Comparison of ENCODE assay signal across 1 cellular context in the genomic region with DNA sequence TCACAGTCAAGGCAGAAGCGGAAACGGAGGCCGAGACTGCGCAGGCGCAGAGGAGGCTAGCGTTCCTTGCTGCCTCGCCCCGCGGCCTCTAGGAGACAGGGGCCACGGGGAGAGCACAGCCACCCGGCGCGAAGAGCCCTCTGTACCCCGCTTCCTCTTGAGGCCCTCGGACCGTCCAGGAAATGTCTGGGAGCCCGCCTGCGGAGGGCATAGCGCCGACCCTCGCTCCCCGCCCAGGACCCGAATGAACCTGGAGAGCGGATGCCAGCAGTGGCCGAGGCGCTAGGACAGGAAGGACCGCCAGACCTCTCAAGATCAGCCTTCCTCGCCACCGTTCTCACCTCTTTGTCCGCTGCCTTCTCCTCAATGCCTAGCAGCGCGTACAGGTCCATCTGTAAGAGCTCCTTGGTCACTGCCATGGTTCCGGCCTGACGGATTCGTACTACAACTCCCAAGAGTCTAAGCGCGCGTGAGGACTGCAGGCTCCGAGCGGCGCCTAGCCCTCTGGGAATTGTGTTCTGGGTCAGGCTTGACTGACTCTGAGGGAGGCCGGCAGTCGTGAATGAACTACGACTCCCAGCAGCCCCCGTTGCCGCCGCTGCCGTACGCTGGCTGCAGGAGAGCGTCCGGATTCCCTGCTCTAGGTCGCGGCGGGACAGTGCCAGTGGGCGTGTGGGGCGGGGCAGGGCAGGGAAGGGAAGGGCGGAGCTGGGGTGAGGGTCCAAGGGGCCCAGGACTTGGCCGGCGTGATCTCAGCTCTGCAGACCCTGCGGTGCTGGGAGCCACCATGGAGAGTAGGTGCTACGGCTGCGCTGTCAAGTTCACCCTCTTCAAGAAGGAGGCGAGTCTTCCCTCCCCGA.
TF ChIP-seq lines count a peak whose summit lies in the region.

A gene with protein sequence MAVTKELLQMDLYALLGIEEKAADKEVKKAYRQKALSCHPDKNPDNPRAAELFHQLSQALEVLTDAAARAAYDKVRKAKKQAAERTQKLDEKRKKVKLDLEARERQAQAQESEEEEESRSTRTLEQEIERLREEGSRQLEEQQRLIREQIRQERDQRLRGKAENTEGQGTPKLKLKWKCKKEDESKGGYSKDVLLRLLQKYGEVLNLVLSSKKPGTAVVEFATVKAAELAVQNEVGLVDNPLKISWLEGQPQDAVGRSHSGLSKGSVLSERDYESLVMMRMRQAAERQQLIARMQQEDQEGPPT (minus strand): TSS at position 446 of the 860 bp plus-strand sequence. CDS start 27 bp downstream, at position 419.
A gene with protein sequence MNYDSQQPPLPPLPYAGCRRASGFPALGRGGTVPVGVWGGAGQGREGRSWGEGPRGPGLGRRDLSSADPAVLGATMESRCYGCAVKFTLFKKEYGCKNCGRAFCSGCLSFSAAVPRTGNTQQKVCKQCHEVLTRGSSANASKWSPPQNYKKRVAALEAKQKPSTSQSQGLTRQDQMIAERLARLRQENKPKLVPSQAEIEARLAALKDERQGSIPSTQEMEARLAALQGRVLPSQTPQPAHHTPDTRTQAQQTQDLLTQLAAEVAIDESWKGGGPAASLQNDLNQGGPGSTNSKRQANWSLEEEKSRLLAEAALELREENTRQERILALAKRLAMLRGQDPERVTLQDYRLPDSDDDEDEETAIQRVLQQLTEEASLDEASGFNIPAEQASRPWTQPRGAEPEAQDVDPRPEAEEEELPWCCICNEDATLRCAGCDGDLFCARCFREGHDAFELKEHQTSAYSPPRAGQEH (plus strand): TSS at position 62 of the 860 bp plus-strand sequence. CDS start 501 bp downstream, at position 563.

TF ChIP-seq in HepG2, 621 proteins besides CTCF, POLR2A, EP300 and RAD21 (continued from another document and continues in another):
- TF ChIP-seq, protein P1, sequence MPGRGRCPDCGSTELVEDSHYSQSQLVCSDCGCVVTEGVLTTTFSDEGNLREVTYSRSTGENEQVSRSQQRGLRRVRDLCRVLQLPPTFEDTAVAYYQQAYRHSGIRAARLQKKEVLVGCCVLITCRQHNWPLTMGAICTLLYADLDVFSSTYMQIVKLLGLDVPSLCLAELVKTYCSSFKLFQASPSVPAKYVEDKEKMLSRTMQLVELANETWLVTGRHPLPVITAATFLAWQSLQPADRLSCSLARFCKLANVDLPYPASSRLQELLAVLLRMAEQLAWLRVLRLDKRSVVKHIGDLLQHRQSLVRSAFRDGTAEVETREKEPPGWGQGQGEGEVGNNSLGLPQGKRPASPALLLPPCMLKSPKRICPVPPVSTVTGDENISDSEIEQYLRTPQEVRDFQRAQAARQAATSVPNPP (CRISPR knock-in tag; IDR thresholded peaks at IDR 0.05), result 0 out of 2 replicates have a peak, but pooled peaks have one; percentile 42
- peak; percentile 66; the same call in 1 of the 2 replicates for TF ChIP-seq ZNF225 (CRISPR knock-in tag; IDR thresholded peaks at IDR 0.05)
- TF ChIP-seq ZSCAN30 (CRISPR knock-in tag; IDR thresholded peaks at IDR 0.05), result no peak
- TF ChIP-seq ZNF256 (CRISPR knock-in tag; conservative IDR thresholded peaks at IDR 0.05), result peak; percentile 47; the same call in 1 of the 2 replicates
- no peak for TF ChIP-seq SYNCRIP (IDR thresholded peaks at IDR 0.05; ENCODE audit: insufficient read depth, low read depth, low read length)
- no peak for TF ChIP-seq HNF4G (IDR thresholded peaks at IDR 0.05; ENCODE audit: borderline replicate concordance, low read depth, low read length)
- 0 out of 2 replicates have a peak, but pooled peaks have one; percentile 20 for TF ChIP-seq HNF4G (CRISPR knock-in tag; IDR thresholded peaks at IDR 0.05; ENCODE audit: borderline replicate concordance, low read depth)
- no peak; the same call in 1 of the 2 replicates for TF ChIP-seq KLF6 (CRISPR knock-in tag; IDR thresholded peaks at IDR 0.05)
- no peak for TF ChIP-seq HHEX (CRISPR knock-in tag; IDR thresholded peaks at IDR 0.05)
- TF ChIP-seq ZNF20 (CRISPR knock-in tag; IDR thresholded peaks at IDR 0.05), result 0 out of 2 replicates have a peak, but pooled peaks have one; percentile 30
- TF ChIP-seq, protein P2, sequence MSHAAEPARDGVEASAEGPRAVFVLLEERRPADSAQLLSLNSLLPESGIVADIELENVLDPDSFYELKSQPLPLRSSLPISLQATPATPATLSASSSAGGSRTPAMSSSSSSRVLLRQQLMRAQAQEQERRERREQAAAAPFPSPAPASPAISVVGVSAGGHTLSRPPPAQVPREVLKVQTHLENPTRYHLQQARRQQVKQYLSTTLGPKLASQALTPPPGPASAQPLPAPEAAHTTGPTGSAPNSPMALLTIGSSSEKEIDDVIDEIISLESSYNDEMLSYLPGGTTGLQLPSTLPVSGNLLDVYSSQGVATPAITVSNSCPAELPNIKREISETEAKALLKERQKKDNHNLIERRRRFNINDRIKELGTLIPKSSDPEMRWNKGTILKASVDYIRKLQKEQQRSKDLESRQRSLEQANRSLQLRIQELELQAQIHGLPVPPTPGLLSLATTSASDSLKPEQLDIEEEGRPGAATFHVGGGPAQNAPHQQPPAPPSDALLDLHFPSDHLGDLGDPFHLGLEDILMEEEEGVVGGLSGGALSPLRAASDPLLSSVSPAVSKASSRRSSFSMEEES (CRISPR knock-in tag; IDR thresholded peaks at IDR 0.05), result peak; percentile 29; the same call in 1 of the 2 replicates
- TF ChIP-seq DNMT3B (CRISPR knock-in tag; conservative IDR thresholded peaks at IDR 0.05), result no peak
- TF ChIP-seq PLRG1 (conservative IDR thresholded peaks at IDR 0.05), result no peak
- TF ChIP-seq, protein P3, sequence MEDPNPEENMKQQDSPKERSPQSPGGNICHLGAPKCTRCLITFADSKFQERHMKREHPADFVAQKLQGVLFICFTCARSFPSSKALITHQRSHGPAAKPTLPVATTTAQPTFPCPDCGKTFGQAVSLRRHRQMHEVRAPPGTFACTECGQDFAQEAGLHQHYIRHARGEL (CRISPR knock-in tag; IDR thresholded peaks at IDR 0.05), result no peak
- TF ChIP-seq ZBTB1 (CRISPR knock-in tag; IDR thresholded peaks at IDR 0.05; ENCODE audit: borderline replicate concordance), result no peak
- TF ChIP-seq, protein P4, sequence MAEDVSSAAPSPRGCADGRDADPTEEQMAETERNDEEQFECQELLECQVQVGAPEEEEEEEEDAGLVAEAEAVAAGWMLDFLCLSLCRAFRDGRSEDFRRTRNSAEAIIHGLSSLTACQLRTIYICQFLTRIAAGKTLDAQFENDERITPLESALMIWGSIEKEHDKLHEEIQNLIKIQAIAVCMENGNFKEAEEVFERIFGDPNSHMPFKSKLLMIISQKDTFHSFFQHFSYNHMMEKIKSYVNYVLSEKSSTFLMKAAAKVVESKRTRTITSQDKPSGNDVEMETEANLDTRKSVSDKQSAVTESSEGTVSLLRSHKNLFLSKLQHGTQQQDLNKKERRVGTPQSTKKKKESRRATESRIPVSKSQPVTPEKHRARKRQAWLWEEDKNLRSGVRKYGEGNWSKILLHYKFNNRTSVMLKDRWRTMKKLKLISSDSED (CRISPR knock-in tag; IDR thresholded peaks at IDR 0.05), result no peak
- TF ChIP-seq HDAC1 (CRISPR knock-in tag; IDR thresholded peaks at IDR 0.05), result peak; percentile 75
- no peak for TF ChIP-seq ZNF557 (CRISPR knock-in tag; IDR thresholded peaks at IDR 0.05)
- TF ChIP-seq, protein P5, sequence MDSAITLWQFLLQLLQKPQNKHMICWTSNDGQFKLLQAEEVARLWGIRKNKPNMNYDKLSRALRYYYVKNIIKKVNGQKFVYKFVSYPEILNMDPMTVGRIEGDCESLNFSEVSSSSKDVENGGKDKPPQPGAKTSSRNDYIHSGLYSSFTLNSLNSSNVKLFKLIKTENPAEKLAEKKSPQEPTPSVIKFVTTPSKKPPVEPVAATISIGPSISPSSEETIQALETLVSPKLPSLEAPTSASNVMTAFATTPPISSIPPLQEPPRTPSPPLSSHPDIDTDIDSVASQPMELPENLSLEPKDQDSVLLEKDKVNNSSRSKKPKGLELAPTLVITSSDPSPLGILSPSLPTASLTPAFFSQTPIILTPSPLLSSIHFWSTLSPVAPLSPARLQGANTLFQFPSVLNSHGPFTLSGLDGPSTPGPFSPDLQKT (CRISPR knock-in tag; IDR thresholded peaks at IDR 0.05; ENCODE audit: borderline replicate concordance), result no peak
- TF ChIP-seq, protein P6, sequence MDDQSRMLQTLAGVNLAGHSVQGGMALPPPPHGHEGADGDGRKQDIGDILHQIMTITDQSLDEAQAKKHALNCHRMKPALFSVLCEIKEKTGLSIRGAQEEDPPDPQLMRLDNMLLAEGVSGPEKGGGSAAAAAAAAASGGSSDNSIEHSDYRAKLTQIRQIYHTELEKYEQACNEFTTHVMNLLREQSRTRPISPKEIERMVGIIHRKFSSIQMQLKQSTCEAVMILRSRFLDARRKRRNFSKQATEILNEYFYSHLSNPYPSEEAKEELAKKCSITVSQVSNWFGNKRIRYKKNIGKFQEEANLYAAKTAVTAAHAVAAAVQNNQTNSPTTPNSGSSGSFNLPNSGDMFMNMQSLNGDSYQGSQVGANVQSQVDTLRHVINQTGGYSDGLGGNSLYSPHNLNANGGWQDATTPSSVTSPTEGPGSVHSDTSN (CRISPR knock-in tag; IDR thresholded peaks at IDR 0.05; ENCODE audit: borderline replicate concordance), result no peak
- TF ChIP-seq SCMH1 (CRISPR knock-in tag; IDR thresholded peaks at IDR 0.05; ENCODE audit: borderline replicate concordance), result no peak
- no peak for TF ChIP-seq ZNF564 (CRISPR knock-in tag; IDR thresholded peaks at IDR 0.05)
- no peak for TF ChIP-seq ZFYVE20 (CRISPR knock-in tag; IDR thresholded peaks at IDR 0.05; ENCODE audit: borderline replicate concordance, low read depth)
- TF ChIP-seq, protein P7, sequence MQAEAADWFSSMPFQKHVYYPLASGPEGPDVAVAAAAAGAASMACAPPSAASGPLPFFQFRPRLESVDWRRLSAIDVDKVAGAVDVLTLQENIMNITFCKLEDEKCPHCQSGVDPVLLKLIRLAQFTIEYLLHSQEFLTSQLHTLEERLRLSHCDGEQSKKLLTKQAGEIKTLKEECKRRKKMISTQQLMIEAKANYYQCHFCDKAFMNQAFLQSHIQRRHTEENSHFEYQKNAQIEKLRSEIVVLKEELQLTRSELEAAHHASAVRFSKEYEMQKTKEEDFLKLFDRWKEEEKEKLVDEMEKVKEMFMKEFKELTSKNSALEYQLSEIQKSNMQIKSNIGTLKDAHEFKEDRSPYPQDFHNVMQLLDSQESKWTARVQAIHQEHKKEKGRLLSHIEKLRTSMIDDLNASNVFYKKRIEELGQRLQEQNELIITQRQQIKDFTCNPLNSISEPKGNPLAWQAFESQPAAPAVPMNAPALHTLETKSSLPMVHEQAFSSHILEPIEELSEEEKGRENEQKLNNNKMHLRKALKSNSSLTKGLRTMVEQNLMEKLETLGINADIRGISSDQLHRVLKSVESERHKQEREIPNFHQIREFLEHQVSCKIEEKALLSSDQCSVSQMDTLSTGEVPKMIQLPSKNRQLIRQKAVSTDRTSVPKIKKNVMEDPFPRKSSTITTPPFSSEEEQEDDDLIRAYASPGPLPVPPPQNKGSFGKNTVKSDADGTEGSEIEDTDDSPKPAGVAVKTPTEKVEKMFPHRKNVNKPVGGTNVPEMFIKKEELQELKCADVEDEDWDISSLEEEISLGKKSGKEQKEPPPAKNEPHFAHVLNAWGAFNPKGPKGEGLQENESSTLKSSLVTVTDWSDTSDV (CRISPR knock-in tag; IDR thresholded peaks at IDR 0.05), result no peak; the same call in 1 of the 2 replicates
- TF ChIP-seq U2AF1 (optimal IDR thresholded peaks at IDR 0.05; ENCODE audit: low read depth, low read length), result no peak
- TF ChIP-seq SETDB1 (CRISPR knock-in tag; IDR thresholded peaks at IDR 0.05; ENCODE audit: borderline replicate concordance), result no peak
- TF ChIP-seq, protein P8, sequence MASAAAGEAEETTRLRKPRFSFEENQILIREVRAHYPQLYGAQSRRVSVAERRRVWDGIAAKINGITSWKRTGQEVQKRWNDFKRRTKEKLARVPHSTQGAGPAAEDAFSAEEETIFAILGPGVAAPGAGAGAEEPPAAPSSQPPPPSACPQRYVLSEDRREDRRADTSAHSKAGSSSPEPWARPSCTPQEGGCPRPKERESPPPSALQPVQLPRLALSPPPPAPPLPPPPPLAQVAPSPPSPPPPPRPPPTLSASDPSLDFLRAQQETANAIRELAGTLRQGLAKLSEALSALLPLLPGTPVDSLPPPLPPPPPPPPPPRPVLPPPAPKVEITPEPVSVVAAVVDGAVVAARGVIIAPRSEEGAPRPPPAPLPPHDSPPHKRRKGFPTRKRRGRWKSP (CRISPR knock-in tag; IDR thresholded peaks at IDR 0.05), result peak; percentile 30; the same call in 1 of the 2 replicates
- TF ChIP-seq SP1 (IDR thresholded peaks at IDR 0.05), result no peak
- peak; percentile 75 for TF ChIP-seq SP1 (CRISPR knock-in tag; IDR thresholded peaks at IDR 0.05)
- TF ChIP-seq MEIS2 (CRISPR knock-in tag; IDR thresholded peaks at IDR 0.05), result peak; percentile 62; the same call in 1 of the 2 replicates
- TF ChIP-seq, protein P9, sequence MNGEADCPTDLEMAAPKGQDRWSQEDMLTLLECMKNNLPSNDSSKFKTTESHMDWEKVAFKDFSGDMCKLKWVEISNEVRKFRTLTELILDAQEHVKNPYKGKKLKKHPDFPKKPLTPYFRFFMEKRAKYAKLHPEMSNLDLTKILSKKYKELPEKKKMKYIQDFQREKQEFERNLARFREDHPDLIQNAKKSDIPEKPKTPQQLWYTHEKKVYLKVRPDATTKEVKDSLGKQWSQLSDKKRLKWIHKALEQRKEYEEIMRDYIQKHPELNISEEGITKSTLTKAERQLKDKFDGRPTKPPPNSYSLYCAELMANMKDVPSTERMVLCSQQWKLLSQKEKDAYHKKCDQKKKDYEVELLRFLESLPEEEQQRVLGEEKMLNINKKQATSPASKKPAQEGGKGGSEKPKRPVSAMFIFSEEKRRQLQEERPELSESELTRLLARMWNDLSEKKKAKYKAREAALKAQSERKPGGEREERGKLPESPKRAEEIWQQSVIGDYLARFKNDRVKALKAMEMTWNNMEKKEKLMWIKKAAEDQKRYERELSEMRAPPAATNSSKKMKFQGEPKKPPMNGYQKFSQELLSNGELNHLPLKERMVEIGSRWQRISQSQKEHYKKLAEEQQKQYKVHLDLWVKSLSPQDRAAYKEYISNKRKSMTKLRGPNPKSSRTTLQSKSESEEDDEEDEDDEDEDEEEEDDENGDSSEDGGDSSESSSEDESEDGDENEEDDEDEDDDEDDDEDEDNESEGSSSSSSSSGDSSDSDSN (CRISPR knock-in tag; IDR thresholded peaks at IDR 0.05), result peak; percentile 67
- no peak for TF ChIP-seq JUND (CRISPR knock-in tag; IDR thresholded peaks at IDR 0.05)
- peak; percentile 22; the same call in 1 of the 2 replicates for TF ChIP-seq ZNF343 (CRISPR knock-in tag; IDR thresholded peaks at IDR 0.05)
- TF ChIP-seq ZSCAN22 (CRISPR knock-in tag; IDR thresholded peaks at IDR 0.05), result no peak
